ENCODE assay signal across 15 cellular contexts in genomic region chr13:107765724-107766436, GRCh38.
DNase-seq lines count a peak whose midpoint lies in the region; ATAC-seq and TF ChIP-seq lines count a peak whose summit lies in the region.
"Had no signal": no experiment of that assay in that cellular context is flagged by ENCODE, and none has a peak within 500 bp of the region (broad histone marks: within the 10 kb centered on the region; RNA-seq: fewer than 3 reads in every experiment).

No MANE protein-coding gene starts in this region.

- H3K4me3 ChIP-seq in heart left ventricle: no peak overlapping the region
- H3K4me3 ChIP-seq: thyroid gland had no signal

- no peak for TF ChIP-seq POLR2A in heart left ventricle (IDR thresholded peaks at IDR 0.05)

- peaks cover 0 to 3% (median 0%) of the 10 kb centered on the region in 12 donors for H3K9me3 ChIP-seq in heart left ventricle
- H3K9me3 ChIP-seq: thyroid gland had no signal

- H3K27me3 ChIP-seq in heart left ventricle: no peaks in the 10 kb centered on the region
- H3K27me3 ChIP-seq: thyroid gland had no signal

- H3K27ac ChIP-seq in heart left ventricle: no peak overlapping the region
- H3K27ac ChIP-seq: thyroid gland had no signal

- 57 to 68% (median 66%) methylated on average over 6 of the region's 6 CpGs for WGBS in heart left ventricle, 4 donors

- intact Hi-C loops in heart left ventricle (cut with DNase I): no loop called here

- DNase-seq in NCI-H1105 treated with DMSO at 0.1 percent for 48 hours (lab: John Stamatoyannopoulos, UW) (peak; percentile 92), NCI-H774 (lab: John Stamatoyannopoulos, UW) (peak; percentile 90), dedifferentiated amniotic fluid mesenchymal stem cell (ENCODE audit: extremely low spot score) (peak; percentile 43), retina (peak; percentile 41), GOT3 (lab: John Stamatoyannopoulos, UW) (no peak), heart left ventricle (no peak)
- DNase-seq: activated CD4-positive, alpha-beta memory T cell treated with anti-CD3 and anti-CD28 coated beads, Interleukin-2, amount 10 ng/mL, durations not matched to agents 7 days and 5 days; Kasumi-1; NCI-H2171 treated with DMSO at 0.1 percent for 48 hours; nucleus accumbens; OCI-M1; stimulated activated CD4-positive, alpha-beta T cell treated with anti-CD3 and anti-CD28 coated beads, Interleukin-4, amount 100 ng/mL, for 1 hour; stimulated activated CD8-positive, alpha-beta memory T cell treated with anti-CD3 and anti-CD28 coated beads, Interleukin-4, amount 100 ng/mL, for 48 hours; thyroid gland had no signal

- ATAC-seq in heart left ventricle (no peak), GM19467 (IDR thresholded peaks at IDR 0.05; ENCODE audit: unreplicated experiment) (no peak)

- H3K4me1 ChIP-seq in heart left ventricle: no peaks in the 10 kb centered on the region
- H3K4me1 ChIP-seq: thyroid gland had no signal

- no peak for TF ChIP-seq CTCF in heart left ventricle (IDR thresholded peaks at IDR 0.05)

- no peaks in the 10 kb centered on the region for H3K36me3 ChIP-seq in heart left ventricle
- H3K36me3 ChIP-seq: thyroid gland had no signal

Comparison
In these comparisons a context has a peak if more than half of its experiments do, and no peak if none do; other contexts are left out.
1. DNase-seq: peak in NCI-H1105 treated with DMSO at 0.1 percent for 48 hours (single experiment), NCI-H774 (single experiment), dedifferentiated amniotic fluid mesenchymal stem cell (single experiment) and retina (single experiment); none in GOT3 (single experiment) and heart left ventricle (0 of 5).